1 cellular context compared by ENCODE assay signal in genomic region chr2:201235865-201236811, GRCh38.
TF ChIP-seq lines count a peak whose summit lies in the region.

No MANE protein-coding gene starts in this region.

TF ChIP-seq in HEK293, 187 proteins besides CTCF, POLR2A, EP300 and RAD21 (continued from another document and continues in another):
- TF ChIP-seq, protein P1, sequence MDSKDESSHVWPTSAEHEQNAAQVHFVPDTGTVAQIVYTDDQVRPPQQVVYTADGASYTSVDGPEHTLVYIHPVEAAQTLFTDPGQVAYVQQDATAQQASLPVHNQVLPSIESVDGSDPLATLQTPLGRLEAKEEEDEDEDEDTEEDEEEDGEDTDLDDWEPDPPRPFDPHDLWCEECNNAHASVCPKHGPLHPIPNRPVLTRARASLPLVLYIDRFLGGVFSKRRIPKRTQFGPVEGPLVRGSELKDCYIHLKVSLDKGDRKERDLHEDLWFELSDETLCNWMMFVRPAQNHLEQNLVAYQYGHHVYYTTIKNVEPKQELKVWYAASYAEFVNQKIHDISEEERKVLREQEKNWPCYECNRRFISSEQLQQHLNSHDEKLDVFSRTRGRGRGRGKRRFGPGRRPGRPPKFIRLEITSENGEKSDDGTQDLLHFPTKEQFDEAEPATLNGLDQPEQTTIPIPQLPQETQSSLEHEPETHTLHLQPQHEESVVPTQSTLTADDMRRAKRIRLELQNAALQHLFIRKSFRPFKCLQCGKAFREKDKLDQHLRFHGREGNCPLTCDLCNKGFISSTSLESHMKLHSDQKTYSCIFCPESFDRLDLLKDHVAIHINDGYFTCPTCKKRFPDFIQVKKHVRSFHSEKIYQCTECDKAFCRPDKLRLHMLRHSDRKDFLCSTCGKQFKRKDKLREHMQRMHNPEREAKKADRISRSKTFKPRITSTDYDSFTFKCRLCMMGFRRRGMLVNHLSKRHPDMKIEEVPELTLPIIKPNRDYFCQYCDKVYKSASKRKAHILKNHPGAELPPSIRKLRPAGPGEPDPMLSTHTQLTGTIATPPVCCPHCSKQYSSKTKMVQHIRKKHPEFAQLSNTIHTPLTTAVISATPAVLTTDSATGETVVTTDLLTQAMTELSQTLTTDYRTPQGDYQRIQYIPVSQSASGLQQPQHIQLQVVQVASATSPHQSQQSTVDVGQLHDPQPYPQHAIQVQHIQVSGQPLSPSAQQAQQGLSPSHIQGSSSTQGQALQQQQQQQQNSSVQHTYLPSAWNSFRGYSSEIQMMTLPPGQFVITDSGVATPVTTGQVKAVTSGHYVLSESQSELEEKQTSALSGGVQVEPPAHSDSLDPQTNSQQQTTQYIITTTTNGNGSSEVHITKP (tag by site-specific recombination; IDR thresholded peaks at IDR 0.05): peak; percentile 95
- no peak for TF ChIP-seq ZNF248 (tag by site-specific recombination; IDR thresholded peaks at IDR 0.05)
- TF ChIP-seq, protein P2, sequence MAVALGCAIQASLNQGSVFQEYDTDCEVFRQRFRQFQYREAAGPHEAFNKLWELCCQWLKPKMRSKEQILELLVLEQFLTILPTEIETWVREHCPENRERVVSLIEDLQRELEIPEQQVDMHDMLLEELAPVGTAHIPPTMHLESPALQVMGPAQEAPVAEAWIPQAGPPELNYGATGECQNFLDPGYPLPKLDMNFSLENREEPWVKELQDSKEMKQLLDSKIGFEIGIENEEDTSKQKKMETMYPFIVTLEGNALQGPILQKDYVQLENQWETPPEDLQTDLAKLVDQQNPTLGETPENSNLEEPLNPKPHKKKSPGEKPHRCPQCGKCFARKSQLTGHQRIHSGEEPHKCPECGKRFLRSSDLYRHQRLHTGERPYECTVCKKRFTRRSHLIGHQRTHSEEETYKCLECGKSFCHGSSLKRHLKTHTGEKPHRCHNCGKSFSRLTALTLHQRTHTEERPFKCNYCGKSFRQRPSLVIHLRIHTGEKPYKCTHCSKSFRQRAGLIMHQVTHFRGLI (tag by site-specific recombination; IDR thresholded peaks at IDR 0.05): no peak
- TF ChIP-seq ZNF174 (tag by site-specific recombination; IDR thresholded peaks at IDR 0.05): no peak
- TF ChIP-seq ZEB2 (tag by site-specific recombination; IDR thresholded peaks at IDR 0.05): no peak
- no peak for TF ChIP-seq ZNF155 (tag by site-specific recombination; IDR thresholded peaks at IDR 0.05)
- TF ChIP-seq ZNF560 (tag by site-specific recombination; IDR thresholded peaks at IDR 0.05; ENCODE audit: borderline replicate concordance): no peak
- no peak for TF ChIP-seq WT1 (tag by site-specific recombination; IDR thresholded peaks at IDR 0.05)
- peak; percentile 22; the same call in 1 of the 2 replicates for TF ChIP-seq ZNF335 (tag by site-specific recombination; conservative IDR thresholded peaks at IDR 0.05)
- no peak for TF ChIP-seq ZNF2 (tag by site-specific recombination; IDR thresholded peaks at IDR 0.05)
- TF ChIP-seq ZNF426 (tag by site-specific recombination; IDR thresholded peaks at IDR 0.05): no peak
- no peak for TF ChIP-seq ZSCAN16 (tag by site-specific recombination; IDR thresholded peaks at IDR 0.05)
- TF ChIP-seq ZNF621 (tag by site-specific recombination; IDR thresholded peaks at IDR 0.05): no peak
- no peak for TF ChIP-seq ZNF391 (tag by site-specific recombination; IDR thresholded peaks at IDR 0.05; ENCODE audit: borderline replicate concordance, low read depth)
- no peak for TF ChIP-seq ZNF112 (tag by site-specific recombination; IDR thresholded peaks at IDR 0.05)
- TF ChIP-seq, protein P3, sequence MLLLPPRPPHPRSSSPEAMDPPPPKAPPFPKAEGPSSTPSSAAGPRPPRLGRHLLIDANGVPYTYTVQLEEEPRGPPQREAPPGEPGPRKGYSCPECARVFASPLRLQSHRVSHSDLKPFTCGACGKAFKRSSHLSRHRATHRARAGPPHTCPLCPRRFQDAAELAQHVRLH (tag by site-specific recombination; IDR thresholded peaks at IDR 0.05): no peak
- peak; percentile 55; the same call in 1 of the 2 replicates for TF ChIP-seq ZNF362 (tag by site-specific recombination; IDR thresholded peaks at IDR 0.05)
- TF ChIP-seq ZBTB17 (tag by site-specific recombination; IDR thresholded peaks at IDR 0.05): no peak
- no peak for TF ChIP-seq ZNF776 (tag by site-specific recombination; IDR thresholded peaks at IDR 0.05; ENCODE audit: borderline replicate concordance)
- no peak for TF ChIP-seq ZNF146 (tag by site-specific recombination; IDR thresholded peaks at IDR 0.05)
- no peak for TF ChIP-seq ZNF561 (tag by site-specific recombination; IDR thresholded peaks at IDR 0.05; ENCODE audit: borderline replicate concordance)
- no peak for TF ChIP-seq ZNF37A (tag by site-specific recombination; IDR thresholded peaks at IDR 0.05)
- TF ChIP-seq ZBTB44 (tag by site-specific recombination; IDR thresholded peaks at IDR 0.05): no peak
- TF ChIP-seq ZNF645 (tag by site-specific recombination; IDR thresholded peaks at IDR 0.05): no peak
- no peak for TF ChIP-seq OSR2 (tag by site-specific recombination; IDR thresholded peaks at IDR 0.05)
- TF ChIP-seq ZNF169 (tag by site-specific recombination; IDR thresholded peaks at IDR 0.05): no peak
- TF ChIP-seq ZNF654 (tag by site-specific recombination; IDR thresholded peaks at IDR 0.05; ENCODE audit: low read depth): peak; percentile 72
- TF ChIP-seq HOXD13 (CRISPR knock-in tag; IDR thresholded peaks at IDR 0.05; ENCODE audit: borderline replicate concordance): no peak
- no peak for TF ChIP-seq KLF8 (tag by site-specific recombination; IDR thresholded peaks at IDR 0.05)
- TF ChIP-seq ZBTB6 (tag by site-specific recombination; IDR thresholded peaks at IDR 0.05): no peak
- TF ChIP-seq, protein P4, sequence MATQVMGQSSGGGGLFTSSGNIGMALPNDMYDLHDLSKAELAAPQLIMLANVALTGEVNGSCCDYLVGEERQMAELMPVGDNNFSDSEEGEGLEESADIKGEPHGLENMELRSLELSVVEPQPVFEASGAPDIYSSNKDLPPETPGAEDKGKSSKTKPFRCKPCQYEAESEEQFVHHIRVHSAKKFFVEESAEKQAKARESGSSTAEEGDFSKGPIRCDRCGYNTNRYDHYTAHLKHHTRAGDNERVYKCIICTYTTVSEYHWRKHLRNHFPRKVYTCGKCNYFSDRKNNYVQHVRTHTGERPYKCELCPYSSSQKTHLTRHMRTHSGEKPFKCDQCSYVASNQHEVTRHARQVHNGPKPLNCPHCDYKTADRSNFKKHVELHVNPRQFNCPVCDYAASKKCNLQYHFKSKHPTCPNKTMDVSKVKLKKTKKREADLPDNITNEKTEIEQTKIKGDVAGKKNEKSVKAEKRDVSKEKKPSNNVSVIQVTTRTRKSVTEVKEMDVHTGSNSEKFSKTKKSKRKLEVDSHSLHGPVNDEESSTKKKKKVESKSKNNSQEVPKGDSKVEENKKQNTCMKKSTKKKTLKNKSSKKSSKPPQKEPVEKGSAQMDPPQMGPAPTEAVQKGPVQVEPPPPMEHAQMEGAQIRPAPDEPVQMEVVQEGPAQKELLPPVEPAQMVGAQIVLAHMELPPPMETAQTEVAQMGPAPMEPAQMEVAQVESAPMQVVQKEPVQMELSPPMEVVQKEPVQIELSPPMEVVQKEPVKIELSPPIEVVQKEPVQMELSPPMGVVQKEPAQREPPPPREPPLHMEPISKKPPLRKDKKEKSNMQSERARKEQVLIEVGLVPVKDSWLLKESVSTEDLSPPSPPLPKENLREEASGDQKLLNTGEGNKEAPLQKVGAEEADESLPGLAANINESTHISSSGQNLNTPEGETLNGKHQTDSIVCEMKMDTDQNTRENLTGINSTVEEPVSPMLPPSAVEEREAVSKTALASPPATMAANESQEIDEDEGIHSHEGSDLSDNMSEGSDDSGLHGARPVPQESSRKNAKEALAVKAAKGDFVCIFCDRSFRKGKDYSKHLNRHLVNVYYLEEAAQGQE (tag by site-specific recombination; IDR thresholded peaks at IDR 0.05): no peak
- TF ChIP-seq, protein P5, sequence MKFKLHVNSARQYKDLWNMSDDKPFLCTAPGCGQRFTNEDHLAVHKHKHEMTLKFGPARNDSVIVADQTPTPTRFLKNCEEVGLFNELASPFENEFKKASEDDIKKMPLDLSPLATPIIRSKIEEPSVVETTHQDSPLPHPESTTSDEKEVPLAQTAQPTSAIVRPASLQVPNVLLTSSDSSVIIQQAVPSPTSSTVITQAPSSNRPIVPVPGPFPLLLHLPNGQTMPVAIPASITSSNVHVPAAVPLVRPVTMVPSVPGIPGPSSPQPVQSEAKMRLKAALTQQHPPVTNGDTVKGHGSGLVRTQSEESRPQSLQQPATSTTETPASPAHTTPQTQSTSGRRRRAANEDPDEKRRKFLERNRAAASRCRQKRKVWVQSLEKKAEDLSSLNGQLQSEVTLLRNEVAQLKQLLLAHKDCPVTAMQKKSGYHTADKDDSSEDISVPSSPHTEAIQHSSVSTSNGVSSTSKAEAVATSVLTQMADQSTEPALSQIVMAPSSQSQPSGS (tag by site-specific recombination; IDR thresholded peaks at IDR 0.05; ENCODE audit: low read depth): peak; percentile 75
- TF ChIP-seq, protein P6, sequence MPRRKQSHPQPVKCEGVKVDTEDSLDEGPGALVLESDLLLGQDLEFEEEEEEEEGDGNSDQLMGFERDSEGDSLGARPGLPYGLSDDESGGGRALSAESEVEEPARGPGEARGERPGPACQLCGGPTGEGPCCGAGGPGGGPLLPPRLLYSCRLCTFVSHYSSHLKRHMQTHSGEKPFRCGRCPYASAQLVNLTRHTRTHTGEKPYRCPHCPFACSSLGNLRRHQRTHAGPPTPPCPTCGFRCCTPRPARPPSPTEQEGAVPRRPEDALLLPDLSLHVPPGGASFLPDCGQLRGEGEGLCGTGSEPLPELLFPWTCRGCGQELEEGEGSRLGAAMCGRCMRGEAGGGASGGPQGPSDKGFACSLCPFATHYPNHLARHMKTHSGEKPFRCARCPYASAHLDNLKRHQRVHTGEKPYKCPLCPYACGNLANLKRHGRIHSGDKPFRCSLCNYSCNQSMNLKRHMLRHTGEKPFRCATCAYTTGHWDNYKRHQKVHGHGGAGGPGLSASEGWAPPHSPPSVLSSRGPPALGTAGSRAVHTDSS (tag by site-specific recombination; IDR thresholded peaks at IDR 0.05): no peak
- TF ChIP-seq ZNF366 (tag by site-specific recombination; conservative IDR thresholded peaks at IDR 0.05): no peak
- no peak for TF ChIP-seq KLF1 (tag by site-specific recombination; IDR thresholded peaks at IDR 0.05)
- TF ChIP-seq KLF16 (tag by site-specific recombination; IDR thresholded peaks at IDR 0.05): no peak
- TF ChIP-seq ZFP3 (tag by site-specific recombination; IDR thresholded peaks at IDR 0.05; ENCODE audit: low read depth): no peak
- no peak for TF ChIP-seq PRDM6 (tag by site-specific recombination; IDR thresholded peaks at IDR 0.05)
- 0 out of 2 replicates have a peak, but pooled peaks have one; percentile 28 for TF ChIP-seq ZNF660 (tag by site-specific recombination; IDR thresholded peaks at IDR 0.05)
- TF ChIP-seq ZFHX2 (tag by site-specific recombination; conservative IDR thresholded peaks at IDR 0.05): no peak
- no peak for TF ChIP-seq ZNF521 (tag by site-specific recombination; IDR thresholded peaks at IDR 0.05)
- TF ChIP-seq YY2 (tag by site-specific recombination; IDR thresholded peaks at IDR 0.05): no peak
- no peak for TF ChIP-seq ZNF48 (tag by site-specific recombination; IDR thresholded peaks at IDR 0.05)
- no peak for TF ChIP-seq ZNF394 (tag by site-specific recombination; IDR thresholded peaks at IDR 0.05; ENCODE audit: borderline replicate concordance)
- TF ChIP-seq ZBTB48 (tag by site-specific recombination; IDR thresholded peaks at IDR 0.05): no peak
- TF ChIP-seq ZNF354C (tag by site-specific recombination; IDR thresholded peaks at IDR 0.05; ENCODE audit: borderline replicate concordance, low read depth): no peak
- no peak for TF ChIP-seq ZNF311 (tag by site-specific recombination; IDR thresholded peaks at IDR 0.05; ENCODE audit: borderline replicate concordance)
